22 cellular contexts compared by ENCODE assay signal in genomic region chr3:32482693-32483092, GRCh38.
"Had no signal": no experiment of that assay in that cellular context is flagged by ENCODE, and none has a peak within 500 bp of the region (broad histone marks: within the 10 kb centered on the region; RNA-seq: fewer than 3 reads in every experiment).

No MANE protein-coding gene starts in this region.

- H3K27me3 ChIP-seq: body of pancreas, hepatocyte, suprapubic skin, transverse colon, uterus had no signal

- H3K36me3 ChIP-seq: uterus had no signal

- ATAC-seq: activated CD8-positive, alpha-beta T cell treated with anti-CD3 and anti-CD28 coated beads, Interleukin-2, amount 10 ng/mL, durations not matched to agents 7 days and 5 days; body of pancreas; naive thymus-derived CD8-positive, alpha-beta T cell; sciatic nerve; WTC11 had no signal

- DNase-seq: activated CD4-positive, alpha-beta T cell treated with anti-CD3 and anti-CD28 coated beads, Interleukin-2, amount 10 ng/mL, durations not matched to agents 24 days and 14 days; activated CD8-positive, alpha-beta memory T cell treated with anti-CD3 and anti-CD28 coated beads, Interleukin-2, amount 50 U/mL, for 48 hours; activated CD8-positive, alpha-beta T cell treated with anti-CD3 and anti-CD28 coated beads, Interleukin-2, amount 10 ng/mL, durations not matched to agents 7 days and 5 days; activated naive CD4-positive, alpha-beta T cell; activated naive CD8-positive, alpha-beta T cell treated with anti-CD3 and anti-CD28 coated beads, Interleukin-2, amount 10 ng/mL, durations not matched to agents 7 days and 5 days; body of pancreas; dermis blood vessel endothelial cell; effector memory CD4-positive, alpha-beta T cell; foreskin fibroblast; mesendoderm; naive thymus-derived CD8-positive, alpha-beta T cell; nucleus accumbens; stimulated activated CD4-positive, alpha-beta T cell treated with anti-CD3 and anti-CD28 coated beads, Interleukin-4, amount 100 ng/mL, for 4 hours; stimulated activated naive CD8-positive, alpha-beta T cell treated with anti-CD3 and anti-CD28 coated beads, Interleukin-15, amount 100 ng/mL, for 72 hours; SW 1271; transverse colon; uterus had no signal

- H3K4me3 ChIP-seq: body of pancreas, hepatocyte, suprapubic skin, transverse colon, uterus had no signal

- H3K4me3 Mint-ChIP-seq: activated CD4-positive, alpha-beta T cell treated with anti-CD3 and anti-CD28 coated beads, Interleukin-2, amount 10 ng/mL, durations not matched to agents 24 days and 14 days; activated CD8-positive, alpha-beta T cell treated with anti-CD3 and anti-CD28 coated beads, Interleukin-2, amount 10 ng/mL, durations not matched to agents 7 days and 5 days; activated naive CD8-positive, alpha-beta T cell treated with anti-CD3 and anti-CD28 coated beads, Interleukin-2, amount 10 ng/mL, durations not matched to agents 7 days and 5 days; naive thymus-derived CD8-positive, alpha-beta T cell; stimulated activated naive CD8-positive, alpha-beta T cell treated with anti-CD3 and anti-CD28 coated beads, Interleukin-15, amount 100 ng/mL, for 72 hours; T-helper 2 cell treated with Interferon-gamma antibody and Interleukin-4, amounts not matched to agents 5 μg/mL and 100 μg/mL, for 36 hours; WTC11 had no signal

- H3K4me1 Mint-ChIP-seq: WTC11 had no signal

- H3K9me3 Mint-ChIP-seq: activated CD4-positive, alpha-beta T cell treated with anti-CD3 and anti-CD28 coated beads, Interleukin-2, amount 10 ng/mL, durations not matched to agents 24 days and 14 days; activated naive CD8-positive, alpha-beta T cell treated with anti-CD3 and anti-CD28 coated beads, Interleukin-2, amount 10 ng/mL, durations not matched to agents 7 days and 5 days; naive thymus-derived CD8-positive, alpha-beta T cell; stimulated activated naive CD8-positive, alpha-beta T cell treated with anti-CD3 and anti-CD28 coated beads, Interleukin-15, amount 100 ng/mL, for 72 hours; T-helper 2 cell treated with Interferon-gamma antibody and Interleukin-4, amounts not matched to agents 5 μg/mL and 100 μg/mL, for 36 hours; WTC11 had no signal

- H3K27me3 Mint-ChIP-seq: activated CD4-positive, alpha-beta T cell treated with anti-CD3 and anti-CD28 coated beads, Interleukin-2, amount 10 ng/mL, durations not matched to agents 24 days and 14 days; activated naive CD8-positive, alpha-beta T cell treated with anti-CD3 and anti-CD28 coated beads, Interleukin-2, amount 10 ng/mL, durations not matched to agents 7 days and 5 days; naive thymus-derived CD8-positive, alpha-beta T cell; stimulated activated naive CD8-positive, alpha-beta T cell treated with anti-CD3 and anti-CD28 coated beads, Interleukin-15, amount 100 ng/mL, for 72 hours had no signal

- H3K27ac Mint-ChIP-seq: activated CD4-positive, alpha-beta T cell treated with anti-CD3 and anti-CD28 coated beads, Interleukin-2, amount 10 ng/mL, durations not matched to agents 24 days and 14 days; activated CD8-positive, alpha-beta T cell treated with anti-CD3 and anti-CD28 coated beads, Interleukin-2, amount 10 ng/mL, durations not matched to agents 7 days and 5 days; activated naive CD8-positive, alpha-beta T cell treated with anti-CD3 and anti-CD28 coated beads, Interleukin-2, amount 10 ng/mL, durations not matched to agents 7 days and 5 days; stimulated activated naive CD8-positive, alpha-beta T cell treated with anti-CD3 and anti-CD28 coated beads, Interleukin-15, amount 100 ng/mL, for 72 hours; T-helper 2 cell treated with Interferon-gamma antibody and Interleukin-4, amounts not matched to agents 5 μg/mL and 100 μg/mL, for 36 hours; WTC11 had no signal
